ENCODE assay signal across 11 cellular contexts in the genomic region with DNA sequence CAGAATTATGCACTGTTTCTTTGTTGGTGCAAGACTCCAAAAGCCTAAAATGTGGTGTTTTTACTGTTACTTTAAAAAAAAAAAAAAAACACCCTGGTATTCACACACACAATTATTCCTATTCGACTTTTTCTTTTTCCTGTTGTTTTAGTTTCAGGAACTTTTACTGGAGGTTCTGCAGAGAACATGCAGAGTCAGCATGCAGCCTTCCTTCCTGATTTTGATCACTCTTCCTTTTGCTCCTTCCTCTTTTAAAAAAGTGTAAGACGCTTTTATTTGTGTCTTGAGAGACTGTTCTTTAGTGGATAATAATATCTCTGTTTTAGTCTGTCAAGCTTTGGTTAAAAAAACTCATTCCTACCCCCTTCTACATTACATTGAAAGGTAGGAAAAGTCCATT. TPM values are rescaled to one million over a fixed set of nuclear protein-coding genes. Genes with fewer than 3 reads are reported as not detected.
DNase-seq lines count a peak whose midpoint lies in the region; ATAC-seq, FAIRE-seq and TF ChIP-seq lines count a peak whose summit lies in the region.
"Not testable (repeated sequence)": the region's sequence is repeated elsewhere in the genome, so short reads cannot be mapped to it uniquely, and the experiment has no call there.
"Had no signal": no experiment of that assay in that cellular context is flagged by ENCODE, and none has a peak within 500 bp of the region (broad histone marks: within the 10 kb centered on the region; RNA-seq: fewer than 3 reads in every experiment).

No MANE protein-coding gene starts in this region.

- intact Hi-C loops in colonic mucosa (cut with DNase I); spleen (cut with DNase I; ENCODE audit: low total_unique reads): not testable (repeated sequence)
- intact Hi-C loops in heart right ventricle (cut with DNase I), result loop anchor here in 3 of 10 donors (5.0 to 10.0 kb wide), 3 partner anchors 34 to 84 kb away; partner anchors contain the start of gene GIMAP4 (in 2 of the 3)

- H3K9me3 ChIP-seq in colonic mucosa; heart right ventricle; mesodermal cell (ENCODE audit: control insufficient read depth, low read length); spleen: not testable (repeated sequence)

- H3K4me1 ChIP-seq in colonic mucosa; mesodermal cell (ENCODE audit: control insufficient read depth, insufficient read depth, low read length, poor library complexity, severe bottlenecking): not testable (repeated sequence)
- H3K4me1 ChIP-seq in heart right ventricle (peaks cover 0 to 84% (median 47%) of the 10 kb centered on the region in 9 donors), spleen (peaks cover 27 to 100% (median 67%) of the 10 kb centered on the region in 6 donors)

- H3K4me3 Mint-ChIP-seq in T-helper 1 cell treated with Interleukin-12 subunit alpha and Interleukin-12 subunit beta and Interleukin-4 antibody, amounts not matched to agents 30 μg/mL and 1 μg/mL, for 36 hours, result peak overlapping the region; percentile 81
- H3K4me3 Mint-ChIP-seq in activated T-cell treated with anti-CD3 and anti-CD28 coated beads, Interleukin-2, amount 50 U/mL, for 4 hours, result peak overlapping the region; percentile 73

- not testable (repeated sequence) for H3K9me3 Mint-ChIP-seq in T-helper 1 cell treated with Interleukin-12 subunit alpha and Interleukin-12 subunit beta and Interleukin-4 antibody, amounts not matched to agents 30 μg/mL and 1 μg/mL, for 36 hours; activated T-cell treated with anti-CD3 and anti-CD28 coated beads, Interleukin-2, amount 50 U/mL, for 4 hours

- TF ChIP-seq POLR2A in spleen (IDR thresholded peaks at IDR 0.05), result not testable (repeated sequence)

- not testable (repeated sequence) for H3K9ac ChIP-seq in colonic mucosa (ENCODE audit: low read depth in 2 of 2, low read length in 2 of 2)

- FAIRE-seq in GM18507 (lab: Jason Lieb, UNC), result peak; percentile 65

- H3K27me3 Mint-ChIP-seq in T-helper 1 cell treated with Interleukin-12 subunit alpha and Interleukin-12 subunit beta and Interleukin-4 antibody, amounts not matched to agents 30 μg/mL and 1 μg/mL, for 36 hours (ENCODE audit: low read depth); activated T-cell treated with anti-CD3 and anti-CD28 coated beads, Interleukin-2, amount 50 U/mL, for 4 hours (ENCODE audit: low read depth): not testable (repeated sequence)

- DNase-seq in GM18507 (ENCODE audit: extremely low spot score, insufficient read length, low read depth); activated T-cell treated with anti-CD3 and anti-CD28 coated beads, Interleukin-2, amount 50 U/mL, for 4 hours; colonic mucosa; heart right ventricle; spleen: not testable (repeated sequence)

- H3K4me3 ChIP-seq in colonic mucosa; mesodermal cell (ENCODE audit: extremely low read depth, insufficient read depth, low read length, poor library complexity, severe bottlenecking): not testable (repeated sequence)
- H3K4me3 ChIP-seq in heart right ventricle, result peak overlapping the region in 4 of 10 donors; percentile 16 to 33 (median 24)
- peak overlapping the region in 3 of 8 donors; percentile 0 to 50 (median 1) for H3K4me3 ChIP-seq in spleen

- TF ChIP-seq CTCF in colonic mucosa (IDR thresholded peaks at IDR 0.05); heart right ventricle (IDR thresholded peaks at IDR 0.05); spleen (IDR thresholded peaks at IDR 0.05 in 8 of 11, conservative IDR thresholded peaks at IDR 0.05 in 3 of 11): not testable (repeated sequence)

- H3K27me3 ChIP-seq in colonic mucosa; heart right ventricle; spleen (replicated peaks in 1 of 7): not testable (repeated sequence)

- H3K27ac Mint-ChIP-seq in T-helper 1 cell treated with Interleukin-12 subunit alpha and Interleukin-12 subunit beta and Interleukin-4 antibody, amounts not matched to agents 30 μg/mL and 1 μg/mL, for 36 hours, result peak overlapping the region; percentile 92

- H3K27ac ChIP-seq in colonic mucosa, result peak overlapping the region; percentile 24
- peak overlapping the region in 9 of 10 donors; percentile 39 to 93 (median 79) for H3K27ac ChIP-seq in heart right ventricle
- H3K27ac ChIP-seq in mesodermal cell (ENCODE audit: low read depth, low read length, severe bottlenecking), result peak overlapping the region; percentile 58
- peak overlapping the region; percentile 69 to 90 (median 82) for H3K27ac ChIP-seq in spleen

- not testable (repeated sequence) for ATAC-seq in activated T-cell treated with anti-CD3 and anti-CD28 coated beads, Interleukin-2, amount 50 U/mL, for 4 hours
- ATAC-seq in heart right ventricle, result peak in 5 of 8 donors; percentile 18 to 68 (median 62)

- H3K4me1 Mint-ChIP-seq in T-helper 1 cell treated with Interleukin-12 subunit alpha and Interleukin-12 subunit beta and Interleukin-4 antibody, amounts not matched to agents 30 μg/mL and 1 μg/mL, for 36 hours (ENCODE audit: low read depth), result peaks cover 72% of the 10 kb centered on the region
- H3K4me1 Mint-ChIP-seq in activated T-cell treated with anti-CD3 and anti-CD28 coated beads, Interleukin-2, amount 50 U/mL, for 4 hours (ENCODE audit: low read depth), result peaks cover 94% of the 10 kb centered on the region

- H3K36me3 Mint-ChIP-seq in T-helper 1 cell treated with Interleukin-12 subunit alpha and Interleukin-12 subunit beta and Interleukin-4 antibody, amounts not matched to agents 30 μg/mL and 1 μg/mL, for 36 hours (ENCODE audit: low read depth), result peaks cover 40% of the 10 kb centered on the region
- H3K36me3 Mint-ChIP-seq in activated T-cell treated with anti-CD3 and anti-CD28 coated beads, Interleukin-2, amount 50 U/mL, for 4 hours (ENCODE audit: insufficient read depth), result not testable (repeated sequence)

- H3K36me3 ChIP-seq in colonic mucosa; heart right ventricle; mesodermal cell (ENCODE audit: control insufficient read depth, insufficient read depth, low read length): not testable (repeated sequence)
- peaks cover 0 to 17% (median 2%) of the 10 kb centered on the region in 6 donors for H3K36me3 ChIP-seq in spleen

- WGBS in heart right ventricle, 2 donors, result 40 to 47% methylated on average over 2 of the region's 2 CpGs
- no CpG with 5 or more reads among the region's 2 CpGs for WGBS in mesodermal cell (ENCODE audit: insufficient coverage in 2 of 2), 2 experiments
- 0 to 5% (median 3%) methylated on average over 2 of the region's 2 CpGs for WGBS in spleen, 5 donors

RNA-seq across cellular contexts. Expression of gene GIMAP7, which starts 31.2 kb away (rescaled TPM):
- total RNA-seq in activated T-cell treated with anti-CD3 and anti-CD28 coated beads, Interleukin-2, amount 50 U/mL, for 4 hours, result 10 to 100 TPM; 23.9 to 28.3 (median 25.0) TPM
- total RNA-seq in colonic mucosa (1 to 10 TPM; 4.8 to 5.6 TPM), heart right ventricle (10 to 100 TPM in 6 of 10 donors, 1 to 10 TPM in 4; 7.5 to 41.2 (median 19.6) TPM), spleen (100 to 1,000 TPM in 5 of 7 donors, 10 to 100 TPM in 2; 71.2 to 137 (median 102) TPM)
- polyA plus RNA-seq in heart right ventricle (10 to 100 TPM; 43.9 to 77.5 TPM), spleen (100 to 1,000 TPM in 1 of 3 donors, 10 to 100 TPM in 2; 48.7 to 103 (median 68.0) TPM)
- 0.29 TPM for polyA plus RNA-seq in mesodermal cell (2013, experiment 1 of 2)
- polyA plus RNA-seq in mesodermal cell (2013, experiment 2 of 2), result 0.25 TPM
- total RNA-seq: fibroblast of lung, HFFc6, M059J, mesothelial cell of epicardium had no signal
- polyA plus RNA-seq: fibroblast of lung had no signal

RNA-seq across cellular contexts. Expression of gene GIMAP8, which starts 33.1 kb away (rescaled TPM):
- total RNA-seq in activated T-cell treated with anti-CD3 and anti-CD28 coated beads, Interleukin-2, amount 50 U/mL, for 4 hours, result 1 to 10 TPM; 3.5 to 4.0 (median 3.6) TPM
- 1 to 10 TPM; 3.4 to 4.5 TPM for total RNA-seq in colonic mucosa
- 10 to 100 TPM; 13.4 to 39.4 (median 16.2) TPM for total RNA-seq in heart right ventricle
- polyA plus RNA-seq in heart right ventricle, result 10 to 100 TPM; 19.2 to 19.5 TPM
- polyA plus RNA-seq in mesodermal cell (2013, experiment 1 of 2), result 3.3 TPM
- 2.5 TPM for polyA plus RNA-seq in mesodermal cell (2013, experiment 2 of 2)
- 10 to 100 TPM; 47.6 to 96.0 (median 65.3) TPM for total RNA-seq in spleen
- polyA plus RNA-seq in spleen, result 10 to 100 TPM; 10.9 to 27.3 (median 14.7) TPM
- total RNA-seq: HFFc6, M059J, mesothelial cell of epicardium had no signal
- polyA plus RNA-seq: fibroblast of lung had no signal

Comparison
In these comparisons a context has a peak if more than half of its experiments do, and no peak if none do; other contexts are left out.
1. H3K27ac ChIP-seq: peak in every context shown above with its lines; median percentile 82 in spleen; 79 in heart right ventricle; 58 in mesodermal cell; 24 in colonic mucosa.